1 cellular context compared by ENCODE assay signal in genomic region chr11:69327741-69328191, GRCh38.
TF ChIP-seq lines count a peak whose summit lies in the region.

No MANE protein-coding gene starts in this region.

TF ChIP-seq in A549, 52 proteins besides CTCF, POLR2A, EP300 and RAD21 (continued from another document):
- TF ChIP-seq PBX3 (IDR thresholded peaks at IDR 0.05) (no peak), RCOR1 (IDR thresholded peaks at IDR 0.05; ENCODE audit: low read depth, low read length) (no peak), FOSL2 (IDR thresholded peaks at IDR 0.05) (no peak), FOSL2 (CRISPR knock-in tag; IDR thresholded peaks at IDR 0.05) (no peak)
TF ChIP-seq in A549: peak in this region for 0.
